Comparison of ENCODE assay signal across 9 cellular contexts in genomic region chr1:10965621-10966226, GRCh38. TPM values are rescaled to one million over a fixed set of nuclear protein-coding genes. Genes with fewer than 3 reads are reported as not detected.
DNase-seq lines count a peak whose midpoint lies in the region; ATAC-seq and TF ChIP-seq lines count a peak whose summit lies in the region.
"Had no signal": no experiment of that assay in that cellular context is flagged by ENCODE, and none has a peak within 500 bp of the region (broad histone marks: within the 10 kb centered on the region; RNA-seq: fewer than 3 reads in every experiment).

No MANE protein-coding gene starts in this region.

- peaks cover 81% of the 10 kb centered on the region for H3K27me3 Mint-ChIP-seq in activated naive CD4-positive, alpha-beta T cell treated with anti-CD3 and anti-CD28 coated beads, Interleukin-2, amount 10 ng/mL, durations not matched to agents 7 days and 5 days

- H3K4me3 ChIP-seq in NB4 (ENCODE audit: low read depth, low read length) (peak overlapping the region; percentile 17), epithelial cell of esophagus (ENCODE audit: low read length) (no peak overlapping the region), thoracic aorta (no peak overlapping the region), esophagus squamous epithelium (no peak overlapping the region)

- peak; percentile 57 for DNase-seq in activated naive CD4-positive, alpha-beta T cell treated with anti-CD3 and anti-CD28 coated beads, Interleukin-2, amount 10 ng/mL, durations not matched to agents 7 days and 5 days
- DNase-seq in activated naive CD4-positive, alpha-beta T cell treated with anti-CD3 and anti-CD28 coated beads, Interleukin-2, amount 50 U/mL, for 16 hours, result no peak
- DNase-seq in NB4 (ENCODE audit: low read depth) (peak; percentile 73), epithelial cell of esophagus (ENCODE audit: low read depth) (peak; percentile 51), thoracic aorta (ENCODE audit: low spot score) (no peak), AG08396 (ENCODE audit: low spot score) (no peak), esophagus squamous epithelium (lab: John Stamatoyannopoulos, UW) (no peak), midbrain (lab: John Stamatoyannopoulos, UW) (no peak)
- DNase-seq: BE2C had no signal

- H3K4me1 ChIP-seq in thoracic aorta (ENCODE audit: control insufficient read depth in 1 of 2, low read depth in 2 of 2) (peaks cover 4 to 6% of the 10 kb centered on the region in 2 donors), esophagus squamous epithelium (peaks cover 4 to 33% (median 4%) of the 10 kb centered on the region in 3 donors)

- peak; percentile 49 for ATAC-seq in thoracic aorta (ENCODE audit: insufficient number of reproducible peaks, low FRiP score, low read depth)

- intact Hi-C loops in esophagus squamous epithelium (cut with DNase I), result no loop called here

- no peaks in the 10 kb centered on the region for H3K36me3 Mint-ChIP-seq in activated naive CD4-positive, alpha-beta T cell treated with anti-CD3 and anti-CD28 coated beads, Interleukin-2, amount 10 ng/mL, durations not matched to agents 7 days and 5 days

- no peaks in the 10 kb centered on the region for H3K27me3 ChIP-seq in thoracic aorta (replicated peaks; ENCODE audit: insufficient read depth)
- H3K27me3 ChIP-seq in esophagus squamous epithelium, result peaks cover 0 to 49% (median 0%) of the 10 kb centered on the region in 4 donors
- H3K27me3 ChIP-seq: BE2C had no signal

- TF ChIP-seq POLR2A in NB4 (IDR thresholded peaks at IDR 0.05; ENCODE audit: extremely low read depth, insufficient read length), result no peak
- no peak for TF ChIP-seq POLR2A in esophagus squamous epithelium (IDR thresholded peaks at IDR 0.05)

- CTCF ChIA-PET in activated naive CD4-positive, alpha-beta T cell treated with anti-CD3 and anti-CD28 coated beads, Interleukin-2, amount 10 ng/mL, durations not matched to agents 7 days and 5 days (lab: Charles Lee), result no interaction called here

- WGBS in esophagus squamous epithelium, 2 donors, result 16 to 46% methylated on average over 8 to 9 of the region's 10 CpGs

- TF ChIP-seq CTCF in NB4 (IDR thresholded peaks at IDR 0.05; ENCODE audit: low read depth, low read length) (no peak), epithelial cell of esophagus (IDR thresholded peaks at IDR 0.05; ENCODE audit: insufficient read depth, low read depth, low read length, missing control alignments) (no peak), thoracic aorta (IDR thresholded peaks at IDR 0.05) (no peak), esophagus squamous epithelium (IDR thresholded peaks at IDR 0.05) (no peak)

- H3K9me3 ChIP-seq in thoracic aorta (no peaks in the 10 kb centered on the region), esophagus squamous epithelium (no peaks in the 10 kb centered on the region)
- H3K9me3 ChIP-seq: BE2C had no signal

- no peaks in the 10 kb centered on the region for H3K36me3 ChIP-seq in thoracic aorta
- no peaks in the 10 kb centered on the region for H3K36me3 ChIP-seq in esophagus squamous epithelium
- H3K36me3 ChIP-seq: BE2C had no signal

- H3K27ac ChIP-seq in thoracic aorta, result no peak overlapping the region
- H3K27ac ChIP-seq in esophagus squamous epithelium, result peak overlapping the region in 2 of 4 donors; percentile 16 to 42

- H3K4me3 Mint-ChIP-seq in activated naive CD4-positive, alpha-beta T cell treated with anti-CD3 and anti-CD28 coated beads, Interleukin-2, amount 10 ng/mL, durations not matched to agents 7 days and 5 days, result no peak overlapping the region

- H3K9me3 Mint-ChIP-seq in activated naive CD4-positive, alpha-beta T cell treated with anti-CD3 and anti-CD28 coated beads, Interleukin-2, amount 10 ng/mL, durations not matched to agents 7 days and 5 days, result no peaks in the 10 kb centered on the region

- peaks cover 28% of the 10 kb centered on the region for H3K4me1 Mint-ChIP-seq in activated naive CD4-positive, alpha-beta T cell treated with anti-CD3 and anti-CD28 coated beads, Interleukin-2, amount 10 ng/mL, durations not matched to agents 7 days and 5 days

- no peak overlapping the region for H3K27ac Mint-ChIP-seq in activated naive CD4-positive, alpha-beta T cell treated with anti-CD3 and anti-CD28 coated beads, Interleukin-2, amount 10 ng/mL, durations not matched to agents 7 days and 5 days

RNA-seq across cellular contexts. Expression of gene TARDBP, which starts 46.7 kb away (rescaled TPM):
- total RNA-seq in thoracic aorta (100 to 1,000 TPM in 1 of 2 donors, 10 to 100 TPM in 1; 57.3 to 229 TPM), esophagus squamous epithelium (100 to 1,000 TPM in 2 of 4 donors, 10 to 100 TPM in 2; 51.2 to 110 (median 96.6) TPM)

Comparison
In these comparisons a context has a peak if more than half of its experiments do, and no peak if none do; other contexts are left out.
1. DNase-seq: peak in activated naive CD4-positive, alpha-beta T cell treated with anti-CD3 and anti-CD28 coated beads, Interleukin-2, amount 10 ng/mL, durations not matched to agents 7 days and 5 days (single experiment), NB4 (single experiment) and epithelial cell of esophagus (single experiment); none in activated naive CD4-positive, alpha-beta T cell treated with anti-CD3 and anti-CD28 coated beads, Interleukin-2, amount 50 U/mL, for 16 hours (single experiment), thoracic aorta (single experiment), AG08396 (single experiment), esophagus squamous epithelium (single experiment) and midbrain (single experiment).